In genomic region chr1:59272507-59272906, GRCh38 we compare ENCODE assay signal across 9 cellular contexts. TPM values are rescaled to one million over a fixed set of nuclear protein-coding genes. Genes with fewer than 3 reads are reported as not detected.
DNase-seq lines count a peak whose midpoint lies in the region; ATAC-seq, FAIRE-seq and TF ChIP-seq lines count a peak whose summit lies in the region.
"Had no signal": no experiment of that assay in that cellular context is flagged by ENCODE, and none has a peak within 500 bp of the region (broad histone marks: within the 10 kb centered on the region; RNA-seq: fewer than 3 reads in every experiment).

No MANE protein-coding gene starts in this region.

- no peaks in the 10 kb centered on the region for H3K9me1 ChIP-seq in keratinocyte (ENCODE audit: control insufficient read depth, extremely low read depth, insufficient read depth, low read length)

- TF ChIP-seq CTCF in GM06990 (IDR thresholded peaks at IDR 0.05; ENCODE audit: insufficient read depth, low read length, poor library complexity, severe bottlenecking) = no peak
- no peak for TF ChIP-seq CTCF in keratinocyte (optimal IDR thresholded peaks at IDR 0.05 in 1 of 3, IDR thresholded peaks at IDR 0.05 in 1 of 3, conservative IDR thresholded peaks at IDR 0.05 in 1 of 3; ENCODE audit: extremely low read depth in 1 of 3, insufficient read depth in 2 of 3, low read length in 3 of 3)
- no peak for TF ChIP-seq CTCF in colonic mucosa (IDR thresholded peaks at IDR 0.05)

- dilution Hi-C loops in keratinocyte (cut with MboI; ENCODE audit: extremely low pct_ligation_motif_present, low sequenced_read_pairs) = no loop called here

- no peaks in the 10 kb centered on the region for H3K79me2 ChIP-seq in keratinocyte (ENCODE audit: control insufficient read depth, insufficient read depth, low read length)

- H3K4me3 ChIP-seq in GM06990 (replicated peaks; ENCODE audit: low read depth, low read length) (no peak overlapping the region), keratinocyte (ENCODE audit: control insufficient read depth in 2 of 3, extremely low read depth in 1 of 3, insufficient read depth in 2 of 3, low read depth in 1 of 3, low read length in 3 of 3) (no peak overlapping the region), colonic mucosa (no peak overlapping the region)
- H3K4me3 ChIP-seq: upper lobe of left lung had no signal

- H3K27ac ChIP-seq in keratinocyte (ENCODE audit: control insufficient read depth, insufficient read depth, low read length) (no peak overlapping the region), colonic mucosa (no peak overlapping the region)
- H3K27ac ChIP-seq: upper lobe of left lung had no signal

- peak; percentile 78 for ATAC-seq in GM21529 (IDR thresholded peaks at IDR 0.05; ENCODE audit: unreplicated experiment)
- ATAC-seq in GM19328 (IDR thresholded peaks at IDR 0.05; ENCODE audit: unreplicated experiment) = no peak
- no peak for ATAC-seq in HG03521 (IDR thresholded peaks at IDR 0.05; ENCODE audit: unreplicated experiment)

- H4K20me1 ChIP-seq in keratinocyte (ENCODE audit: control insufficient read depth, extremely low read depth, insufficient read depth, low read length) = no peaks in the 10 kb centered on the region

- intact Hi-C loops in colonic mucosa (cut with DNase I) = no loop called here

- H3K9me3 ChIP-seq in keratinocyte (ENCODE audit: control insufficient read depth, low read depth, low read length) (no peaks in the 10 kb centered on the region), colonic mucosa (no peaks in the 10 kb centered on the region)
- H3K9me3 ChIP-seq: upper lobe of left lung had no signal

- no peak overlapping the region for H3K9ac ChIP-seq in keratinocyte (ENCODE audit: control insufficient read depth, extremely low read depth, insufficient read depth, low read length)
- H3K9ac ChIP-seq in colonic mucosa (ENCODE audit: low read depth in 2 of 2, low read length in 2 of 2) = no peak overlapping the region

- peak overlapping the region; percentile 36 for H2AFZ ChIP-seq in keratinocyte (ENCODE audit: control insufficient read depth, low read length)

- H3K36me3 ChIP-seq in GM06990 (ENCODE audit: control insufficient read depth, insufficient read depth, low read length) = no peaks in the 10 kb centered on the region
- no peaks in the 10 kb centered on the region for H3K36me3 ChIP-seq in keratinocyte (ENCODE audit: control insufficient read depth in 2 of 2, extremely low read depth in 1 of 2, insufficient read depth in 2 of 2, low read length in 2 of 2)
- H3K36me3 ChIP-seq in colonic mucosa = no peaks in the 10 kb centered on the region
- H3K36me3 ChIP-seq: upper lobe of left lung had no signal

- H3K27me3 ChIP-seq in GM06990 (replicated peaks; ENCODE audit: control insufficient read depth, insufficient read depth, low read length) (no peaks in the 10 kb centered on the region), keratinocyte (ENCODE audit: control insufficient read depth, extremely low read depth, insufficient read depth, low read length) (no peaks in the 10 kb centered on the region), colonic mucosa (no peaks in the 10 kb centered on the region)
- H3K27me3 ChIP-seq: upper lobe of left lung had no signal

- DNase-seq in GM06990 (ENCODE audit: extremely low read depth, insufficient read length) (peak; percentile 37), NCI-H226 (peak; percentile 74), keratinocyte (ENCODE audit: low read depth, low spot score) (no peak), colonic mucosa (no peak), SIG-M5 (lab: John Stamatoyannopoulos, UW) (no peak)
- DNase-seq: upper lobe of left lung had no signal

- peak overlapping the region; percentile 13 for H3K4me2 ChIP-seq in keratinocyte (ENCODE audit: control insufficient read depth, extremely low read depth, insufficient read depth, low read depth, low read length)

- FAIRE-seq in keratinocyte (lab: Jason Lieb, UNC) = peak; percentile 79

- peaks cover 16% of the 10 kb centered on the region for H3K4me1 ChIP-seq in keratinocyte (ENCODE audit: control insufficient read depth, extremely low read depth, insufficient read depth, low read length)
- H3K4me1 ChIP-seq in colonic mucosa = no peaks in the 10 kb centered on the region
- H3K4me1 ChIP-seq: upper lobe of left lung had no signal

RNA-seq across cellular contexts. Expression of gene FGGY, which starts 24.4 kb away (rescaled TPM):
- polyA plus RNA-seq in keratinocyte = 12.2 to 20.3 TPM (median 16.6 TPM) in 3 replicates
- polyA plus RNA-seq in keratinocyte (2011; ENCODE audit: low read depth) = 10.4 TPM
- 14.8 and 16.8 TPM in 2 replicates for polyA plus RNA-seq in keratinocyte (2011; cell fraction: cytosol; rRNA removed)
- 11.8 and 14.6 TPM in 2 replicates for polyA plus RNA-seq in keratinocyte (2011; cell fraction: nucleus; rRNA removed)
- 9.4 and 14.2 TPM in 2 replicates for polyA plus RNA-seq in keratinocyte (2012; ENCODE audit: low replicate concordance)
- polyA minus RNA-seq in keratinocyte = 14.1 to 39.4 TPM (median 28.0 TPM) in 3 replicates
- polyA minus RNA-seq in keratinocyte (2011; cell fraction: cytosol; rRNA and poly(A)+ RNA removed) = 29.2 TPM
- 15.9 and 33.3 TPM in 2 replicates for polyA minus RNA-seq in keratinocyte (2011; cell fraction: nucleus; rRNA and poly(A)+ RNA removed)
- total RNA-seq in colonic mucosa = 10 to 100 TPM; 12.5 to 19.5 TPM

Comparison
In these comparisons a context has a peak if more than half of its experiments do, and no peak if none do; other contexts are left out.
1. DNase-seq: peak in GM06990 (single experiment) and NCI-H226 (single experiment); none in keratinocyte (single experiment), colonic mucosa (single experiment) and SIG-M5 (single experiment).